ENCODE assay signal across 8 cellular contexts in the genomic region with DNA sequence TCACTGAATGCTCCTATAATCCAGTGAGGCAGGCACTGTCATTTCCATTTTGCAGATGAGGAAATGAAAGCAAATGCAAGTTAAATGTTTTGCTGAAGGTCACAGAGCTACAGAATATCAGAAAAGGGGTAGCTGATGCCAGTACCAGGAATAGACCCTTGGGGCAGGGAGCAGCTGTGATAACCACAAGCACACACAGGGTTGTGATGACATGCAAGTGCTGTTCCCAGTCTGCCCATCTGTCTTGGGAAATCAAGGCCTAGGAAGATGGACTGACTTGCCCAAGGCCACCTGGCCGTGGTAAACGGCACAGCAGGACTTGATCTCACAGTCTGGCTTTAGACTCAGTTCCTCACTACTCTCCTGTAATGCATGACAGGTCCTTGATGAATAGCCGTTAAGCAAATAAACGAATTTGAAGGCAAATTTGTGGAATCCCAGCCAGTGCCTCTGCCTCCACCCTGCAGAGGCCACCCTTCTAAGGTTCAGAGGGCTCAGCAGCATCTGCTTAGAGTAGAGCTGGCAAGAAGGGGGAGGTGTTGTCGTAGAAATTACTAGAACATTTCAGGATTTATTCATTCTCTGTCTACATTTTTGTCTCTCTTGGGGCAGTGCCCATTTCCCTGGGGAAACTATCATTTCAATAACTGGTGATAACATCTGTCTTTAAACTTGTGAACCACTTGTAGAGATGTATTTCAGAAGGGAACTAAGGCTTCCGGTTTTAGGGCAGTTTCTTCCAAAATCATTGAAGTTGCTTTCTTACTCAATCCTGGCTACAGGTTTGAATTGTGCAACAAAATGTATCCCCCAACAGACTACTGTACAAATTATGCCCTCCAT. TPM values are rescaled to one million over a fixed set of nuclear protein-coding genes. Genes with fewer than 3 reads are reported as not detected.
A peak's percentile ranks its signal among the peaks of the same experiment; 100 is the strongest.
DNase-seq lines count a peak whose midpoint lies in the region; ATAC-seq and TF ChIP-seq lines count a peak whose summit lies in the region.

No MANE protein-coding gene starts in this region.

- no peaks in the 10 kb centered on the region for H3K36me3 ChIP-seq in adrenal gland (replicated peaks in 1 of 2)
- no peaks in the 10 kb centered on the region for H3K36me3 ChIP-seq in hepatocyte (replicated peaks; ENCODE audit: insufficient read depth, low read depth)

- 35 to 44% (median 40%) methylated on average over 6 of the region's 6 CpGs for WGBS in adrenal gland, 4 donors
- WGBS in hepatocyte (ENCODE audit: low lambda C conversion rate, missing lambda C conversion rate): 71% methylated on average over 6 of the region's 6 CpGs

- H3K27ac ChIP-seq in adrenal gland: peak overlapping the region in 1 of 5 donors; percentile 51
- no peak overlapping the region for H3K27ac ChIP-seq in hepatocyte

- peaks cover 0 to 15% of the 10 kb centered on the region in 2 donors for H3K4me1 ChIP-seq in adrenal gland (replicated peaks in 1 of 2)
- peaks cover 19% of the 10 kb centered on the region for H3K4me1 ChIP-seq in hepatocyte (ENCODE audit: insufficient read depth)

- no peak overlapping the region for H3K4me2 ChIP-seq in hepatocyte

- intact Hi-C loops in adrenal gland (cut with DNase I): no loop called here

- peak; percentile 45 for ATAC-seq in GM21515 (IDR thresholded peaks at IDR 0.05; ENCODE audit: unreplicated experiment)
- ATAC-seq in left lobe of liver: no peak

- H3K9me2 ChIP-seq in hepatocyte (replicated peaks; ENCODE audit: insufficient read depth): no peaks in the 10 kb centered on the region

- DNase-seq in Kasumi-1 (lab: John Stamatoyannopoulos, UW) (peak; percentile 45 to 47), adrenal gland (peak in 5 of 7 donors; percentile 23 to 56 (median 34)), left lobe of liver (ENCODE audit: low spot score) (no peak), NCI-H2196 treated with DMSO at 0.1 percent for 48 hours (lab: John Stamatoyannopoulos, UW; ENCODE audit: unreplicated experiment) (no peak), NK-92 (lab: John Stamatoyannopoulos, UW; ENCODE audit: unreplicated experiment) (no peak), hepatocyte (ENCODE audit: low spot score) (no peak)

- H4K20me1 ChIP-seq in hepatocyte (ENCODE audit: insufficient read depth, poor library complexity, severe bottlenecking): no peaks in the 10 kb centered on the region

- no peak overlapping the region for H2AFZ ChIP-seq in hepatocyte

- no peak for TF ChIP-seq POLR2A in adrenal gland (IDR thresholded peaks at IDR 0.05)

- H3K27me3 ChIP-seq in adrenal gland (no peaks in the 10 kb centered on the region), hepatocyte (no peaks in the 10 kb centered on the region)

- TF ChIP-seq CTCF in GM12872 (IDR thresholded peaks at IDR 0.05; ENCODE audit: insufficient read depth, low read depth, low read length): peak; percentile 45; the same call in 2 of the 3 replicates
- TF ChIP-seq CTCF in adrenal gland (IDR thresholded peaks at IDR 0.05): peak in 2 of 6 experiments; percentile 22 to 24
- TF ChIP-seq CTCF in hepatocyte (IDR thresholded peaks at IDR 0.05; ENCODE audit: poor library complexity): no peak

- H3K9me3 ChIP-seq in adrenal gland (replicated peaks in 1 of 3): no peaks in the 10 kb centered on the region
- no peaks in the 10 kb centered on the region for H3K9me3 ChIP-seq in hepatocyte (ENCODE audit: low read depth)

- no peak overlapping the region for H3K4me3 ChIP-seq in adrenal gland
- H3K4me3 ChIP-seq in hepatocyte: no peak overlapping the region

- no peaks in the 10 kb centered on the region for H3K79me2 ChIP-seq in hepatocyte

RNA-seq across cellular contexts. Expression of gene MRPS6, which starts 53.2 kb away (rescaled TPM):
- total RNA-seq in adrenal gland (100 to 1,000 TPM in 2 of 8 donors, 10 to 100 TPM in 6; 25.4 to 112 (median 79.4) TPM), left lobe of liver (26.2 TPM), hepatocyte (54.9 and 72.3 TPM in 2 replicates)
- polyA plus RNA-seq in adrenal gland (100 to 1,000 TPM in 1 of 3 donors, 10 to 100 TPM in 2; 79.1 to 135 (median 98.5) TPM), hepatocyte (188 and 201 TPM in 2 replicates)

RNA-seq across cellular contexts. Expression of gene SLC5A3, which starts 53.2 kb away (rescaled TPM):
- total RNA-seq in adrenal gland: 10 to 100 TPM; 14.6 to 63.9 (median 43.0) TPM
- polyA plus RNA-seq in adrenal gland: 1 to 10 TPM; 2.3 to 8.9 (median 4.7) TPM
- 9.1 TPM for total RNA-seq in left lobe of liver
- 64.0 and 67.1 TPM in 2 replicates for total RNA-seq in hepatocyte
- 8.1 and 9.2 TPM in 2 replicates for polyA plus RNA-seq in hepatocyte

Comparison
In these comparisons a context has a peak if more than half of its experiments do, and no peak if none do; other contexts are left out.
1. DNase-seq: peak in Kasumi-1 (2 of 2) and adrenal gland (5 of 7); none in left lobe of liver (single experiment), NCI-H2196 treated with DMSO at 0.1 percent for 48 hours (single experiment), NK-92 (single experiment) and hepatocyte (single experiment).